ENCODE assay signal across 23 cellular contexts in the genomic region with DNA sequence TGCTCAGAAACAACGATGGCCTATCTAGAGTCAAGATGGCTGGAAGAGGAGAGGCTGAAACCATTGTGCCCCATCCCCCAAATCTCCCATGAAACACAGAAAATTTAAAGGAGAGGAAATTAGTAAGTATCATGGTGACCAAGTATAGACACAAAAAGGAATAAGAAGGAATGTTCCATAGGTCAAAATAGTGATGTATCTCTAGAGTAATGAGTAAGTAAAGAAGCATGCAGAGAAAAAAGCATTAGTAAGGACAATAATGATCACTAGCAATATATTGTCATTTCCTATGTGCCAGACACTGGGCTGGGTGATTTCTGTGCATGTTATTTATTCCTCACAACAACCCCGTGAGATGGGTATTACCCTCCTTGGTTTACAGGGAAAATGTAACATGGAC. TPM values are rescaled to one million over a fixed set of nuclear protein-coding genes. Genes with fewer than 3 reads are reported as not detected.
A peak's percentile ranks its signal among the peaks of the same experiment; 100 is the strongest.
DNase-seq lines count a peak whose midpoint lies in the region; ATAC-seq, FAIRE-seq and TF ChIP-seq lines count a peak whose summit lies in the region.
"Had no signal": no experiment of that assay in that cellular context is flagged by ENCODE, and none has a peak within 500 bp of the region (broad histone marks: within the 10 kb centered on the region; RNA-seq: fewer than 3 reads in every experiment).

No MANE protein-coding gene starts in this region.

- FAIRE-seq in endothelial cell of umbilical vein (lab: Jason Lieb, UNC) (no peak), kidney (lab: Jason Lieb, UNC) (no peak)
- FAIRE-seq: A204.1, G401.6, GM12892, H54 had no signal

- H3K27ac ChIP-seq in A673 (ENCODE audit: low read depth, low read length, poor library complexity, severe bottlenecking) (peak overlapping the region; percentile 97), RWPE2 (ENCODE audit: poor library complexity, severe bottlenecking) (peak overlapping the region; percentile 41), endothelial cell of umbilical vein (ENCODE audit: insufficient read depth, low read depth, low read length) (peak overlapping the region; percentile 97), kidney (ENCODE audit: low read depth in 2 of 2, low read length in 2 of 2) (no peak overlapping the region), gastroesophageal sphincter (no peak overlapping the region)
- H3K27ac ChIP-seq: 22Rv1 had no signal

- no peak for ATAC-seq in RWPE2 (ENCODE audit: low read depth)
- ATAC-seq in GM21515 (IDR thresholded peaks at IDR 0.05; ENCODE audit: unreplicated experiment) = no peak
- ATAC-seq in gastroesophageal sphincter = no peak

- TF ChIP-seq EP300 in gastroesophageal sphincter (IDR thresholded peaks at IDR 0.05) = no peak

- H3K79me2 ChIP-seq in endothelial cell of umbilical vein (ENCODE audit: control insufficient read depth, insufficient read depth, low read length) = no peaks in the 10 kb centered on the region

- H3K4me1 ChIP-seq in A673 (ENCODE audit: insufficient read depth, low read length, poor library complexity, severe bottlenecking) = peaks cover 44% of the 10 kb centered on the region
- peaks cover 4% of the 10 kb centered on the region for H3K4me1 ChIP-seq in RWPE2 (ENCODE audit: insufficient read depth, poor library complexity, severe bottlenecking)
- H3K4me1 ChIP-seq in endothelial cell of umbilical vein (ENCODE audit: control insufficient read depth, extremely low read depth, insufficient read depth, low read length) = peaks cover 30% of the 10 kb centered on the region
- H3K4me1 ChIP-seq in kidney (ENCODE audit: control insufficient read depth in 1 of 2, insufficient read depth in 1 of 2, low read depth in 1 of 2, low read length in 2 of 2) = peaks cover 11 to 15% of the 10 kb centered on the region in 2 donors
- no peaks in the 10 kb centered on the region for H3K4me1 ChIP-seq in gastroesophageal sphincter
- H3K4me1 ChIP-seq: HAP-1 had no signal

- dilution Hi-C loops in endothelial cell of umbilical vein (cut with MboI; ENCODE audit: extremely low pct_ligation_motif_present, low sequenced_read_pairs) = no loop called here

- H3K4me2 ChIP-seq in endothelial cell of umbilical vein (ENCODE audit: insufficient read depth, low read length) = peak overlapping the region; percentile 2

- no peaks in the 10 kb centered on the region for H3K9me3 ChIP-seq in A673 (ENCODE audit: low read depth, low read length, poor library complexity, severe bottlenecking)
- no peaks in the 10 kb centered on the region for H3K9me3 ChIP-seq in RWPE2 (ENCODE audit: severe bottlenecking)
- no peaks in the 10 kb centered on the region for H3K9me3 ChIP-seq in endothelial cell of umbilical vein (replicated peaks; ENCODE audit: control insufficient read depth, insufficient read depth, low read length)
- no peaks in the 10 kb centered on the region for H3K9me3 ChIP-seq in kidney (ENCODE audit: control insufficient read depth in 1 of 2, low read length in 2 of 2)
- H3K9me3 ChIP-seq in gastroesophageal sphincter = no peaks in the 10 kb centered on the region
- H3K9me3 ChIP-seq: HAP-1 had no signal

- H2AFZ ChIP-seq in endothelial cell of umbilical vein (ENCODE audit: low read depth, low read length) = no peak overlapping the region

- no peaks in the 10 kb centered on the region for H3K9me1 ChIP-seq in endothelial cell of umbilical vein (replicated peaks; ENCODE audit: control insufficient read depth, extremely low read depth, insufficient read depth, low read length)

- H3K4me3 ChIP-seq in A673 (ENCODE audit: low read depth, low read length, poor library complexity, severe bottlenecking) (no peak overlapping the region), RWPE2 (ENCODE audit: severe bottlenecking) (no peak overlapping the region), endothelial cell of umbilical vein (replicated peaks in 1 of 3; ENCODE audit: insufficient read depth in 1 of 3, low read depth in 1 of 3, low read length in 3 of 3) (no peak overlapping the region), kidney (ENCODE audit: low read length in 2 of 2) (no peak overlapping the region), gastroesophageal sphincter (no peak overlapping the region)
- H3K4me3 ChIP-seq: HAP-1 had no signal

- POLR2A ChIA-PET in A673 (lab: Charles Lee; ENCODE audit: low non-redundant PET) = no interaction called here
- POLR2A ChIA-PET in endothelial cell of umbilical vein (lab: Charles Lee) = no interaction called here

- H3K9ac ChIP-seq in endothelial cell of umbilical vein (replicated peaks; ENCODE audit: extremely low read depth, insufficient read depth, low read length) (no peak overlapping the region), kidney (ENCODE audit: low read length in 2 of 2) (no peak overlapping the region)

- H3K27me3 ChIP-seq in A673 (replicated peaks; ENCODE audit: insufficient read depth, low read depth, low read length, poor library complexity) = no peaks in the 10 kb centered on the region
- H3K27me3 ChIP-seq in RWPE2 (ENCODE audit: insufficient read depth, poor library complexity, severe bottlenecking) = no peaks in the 10 kb centered on the region
- no peaks in the 10 kb centered on the region for H3K27me3 ChIP-seq in endothelial cell of umbilical vein (ENCODE audit: control insufficient read depth in 2 of 2, insufficient read depth in 2 of 2, low read length in 2 of 2)
- no peaks in the 10 kb centered on the region for H3K27me3 ChIP-seq in gastroesophageal sphincter

- TF ChIP-seq CTCF in A673 (conservative IDR thresholded peaks at IDR 0.05; ENCODE audit: low read depth, low read length) = no peak
- no peak for TF ChIP-seq CTCF in RWPE2 (IDR thresholded peaks at IDR 0.05; ENCODE audit: poor library complexity, severe bottlenecking)
- TF ChIP-seq CTCF in endothelial cell of umbilical vein (IDR thresholded peaks at IDR 0.05; ENCODE audit: extremely low read depth in 1 of 2, insufficient read depth in 1 of 2, low read depth in 1 of 2, low read length in 2 of 2) = no peak
- no peak for TF ChIP-seq CTCF in kidney (IDR thresholded peaks at IDR 0.05; ENCODE audit: borderline replicate concordance, extremely low read depth, insufficient read depth)
- no peak for TF ChIP-seq CTCF in gastroesophageal sphincter (IDR thresholded peaks at IDR 0.05)

- CTCF ChIA-PET in A673 (lab: Charles Lee) (no interaction called here), endothelial cell of umbilical vein (lab: Charles Lee) (no interaction called here)

- TF ChIP-seq POLR2A in endothelial cell of umbilical vein (IDR thresholded peaks at IDR 0.05; ENCODE audit: low read depth, low read length) (no peak), gastroesophageal sphincter (IDR thresholded peaks at IDR 0.05) (no peak)

- DNase-seq in A673 (ENCODE audit: low spot score) (peak; percentile 43), HCEC 1CT (peak; percentile 17), RWPE2 (ENCODE audit: low spot score) (no peak), endothelial cell of umbilical vein (ENCODE audit: low read depth, low spot score) (peak; percentile 40), posterior vena cava (ENCODE audit: low spot score) (no peak), kidney (no peak)
- DNase-seq: C1 segment of cervical spinal cord; Calu3; CD4-positive, alpha-beta memory T cell; COR-L47; DMS53; DMS79 treated with DMSO at 0.1 percent for 48 hours; GOT3 had no signal

- no peaks in the 10 kb centered on the region for H4K20me1 ChIP-seq in endothelial cell of umbilical vein (replicated peaks; ENCODE audit: control insufficient read depth, extremely low read depth, insufficient read depth, low read length)

- H3K36me3 ChIP-seq in A673 (ENCODE audit: insufficient read depth, low read length, poor library complexity, severe bottlenecking) = no peaks in the 10 kb centered on the region
- no peaks in the 10 kb centered on the region for H3K36me3 ChIP-seq in RWPE2 (ENCODE audit: low read depth)
- no peaks in the 10 kb centered on the region for H3K36me3 ChIP-seq in endothelial cell of umbilical vein (ENCODE audit: control insufficient read depth in 2 of 2, extremely low read depth in 1 of 2, insufficient read depth in 2 of 2, low read length in 2 of 2)
- no peaks in the 10 kb centered on the region for H3K36me3 ChIP-seq in kidney (ENCODE audit: control insufficient read depth in 1 of 2, insufficient read depth in 2 of 2, low read length in 2 of 2)
- no peaks in the 10 kb centered on the region for H3K36me3 ChIP-seq in gastroesophageal sphincter
- H3K36me3 ChIP-seq: HAP-1 had no signal

- BruUV-seq in A673 (replicated peaks; lab: Mats Ljungman, UMichigan) = no TSS peak
- BruUV-seq in endothelial cell of umbilical vein (replicated peaks; lab: Mats Ljungman, UMichigan) = no TSS peak

- intact Hi-C loops in A673 (cut with micrococcal nuclease; ENCODE audit: unreplicated experiment) = no loop called here
- intact Hi-C loops in endothelial cell of umbilical vein (cut with micrococcal nuclease) = loop anchor here (5.0 kb wide), 1 partner anchor 66 kb away; no protein-coding TSS in a partner anchor
- intact Hi-C loops in posterior vena cava (cut with DNase I) = no loop called here
- intact Hi-C loops in kidney (cut with DNase I) = no loop called here

- WGBS in gastroesophageal sphincter (ENCODE audit: low coverage in 1 of 2), 2 donors = 68% methylated on average over 2 of the region's 2 CpGs; no CpG with 5 or more reads in 1 of the 2 donors

TF ChIP-seq in endothelial cell of umbilical vein, 7 proteins besides CTCF, POLR2A, EP300 and RAD21:
- TF ChIP-seq MYC (IDR thresholded peaks at IDR 0.05; ENCODE audit: low read depth, low read length) (no peak), POLR2AphosphoS5 (IDR thresholded peaks at IDR 0.05; ENCODE audit: insufficient read depth, low read depth, low read length) (no peak), JUN (IDR thresholded peaks at IDR 0.05; ENCODE audit: borderline replicate concordance, insufficient read depth, insufficient read length, low read depth) (peak; percentile 32), EZH2 (IDR thresholded peaks at IDR 0.05; ENCODE audit: borderline replicate concordance, low read depth, low read length, severe bottlenecking) (no peak), FOS (IDR thresholded peaks at IDR 0.05; ENCODE audit: borderline replicate concordance, insufficient read depth, low read length) (peak; percentile 63), GATA2 (IDR thresholded peaks at IDR 0.05; ENCODE audit: insufficient read depth, insufficient read length, low read depth, low read length) (peak; percentile 19)

RNA-seq across cellular contexts. Expression of a gene that starts 2.6 kb away (rescaled TPM):
- total RNA-seq in A673 (2021) = not detected in 2 replicates
- not detected in 2 replicates for total RNA-seq in endothelial cell of umbilical vein
- polyA plus RNA-seq in endothelial cell of umbilical vein = not detected in 2 replicates
- not detected in 2 replicates for polyA plus RNA-seq in endothelial cell of umbilical vein (2011; cell fraction: cytosol; rRNA removed)
- polyA plus RNA-seq in endothelial cell of umbilical vein (2011; cell fraction: nucleus; rRNA removed) = not detected in 2 replicates
- not detected in 2 replicates for polyA plus RNA-seq in endothelial cell of umbilical vein (2012)
- not detected in 2 replicates for polyA minus RNA-seq in endothelial cell of umbilical vein
- not detected for polyA minus RNA-seq in endothelial cell of umbilical vein (2011; cell fraction: cytosol; rRNA and poly(A)+ RNA removed)
- polyA minus RNA-seq in endothelial cell of umbilical vein (2011; cell fraction: nucleus; rRNA and poly(A)+ RNA removed) = not detected in 2 replicates
- total RNA-seq in posterior vena cava = not detected
- total RNA-seq in kidney = 0.91 TPM
- 0.86 TPM for polyA plus RNA-seq in kidney (ENCODE audit: insufficient read depth, low read depth, low replicate concordance)
- total RNA-seq in gastroesophageal sphincter = not detected
- total RNA-seq: Calu3; CD4-positive, alpha-beta memory T cell; Daoy had no signal
- polyA plus RNA-seq: BJ; CD4-positive, alpha-beta memory T cell had no signal

Comparison
In these comparisons a context has a peak if more than half of its experiments do, and no peak if none do; other contexts are left out.
1. DNase-seq: peak in A673 (single experiment), HCEC 1CT (single experiment) and endothelial cell of umbilical vein (single experiment); none in RWPE2 (single experiment), posterior vena cava (single experiment) and kidney (single experiment).
2. H3K27ac ChIP-seq: peak in A673 (single experiment), RWPE2 (single experiment) and endothelial cell of umbilical vein (single experiment); none in kidney (0 of 2) and gastroesophageal sphincter (0 of 4).